ENCODE assay signal across 10 cellular contexts in the genomic region with DNA sequence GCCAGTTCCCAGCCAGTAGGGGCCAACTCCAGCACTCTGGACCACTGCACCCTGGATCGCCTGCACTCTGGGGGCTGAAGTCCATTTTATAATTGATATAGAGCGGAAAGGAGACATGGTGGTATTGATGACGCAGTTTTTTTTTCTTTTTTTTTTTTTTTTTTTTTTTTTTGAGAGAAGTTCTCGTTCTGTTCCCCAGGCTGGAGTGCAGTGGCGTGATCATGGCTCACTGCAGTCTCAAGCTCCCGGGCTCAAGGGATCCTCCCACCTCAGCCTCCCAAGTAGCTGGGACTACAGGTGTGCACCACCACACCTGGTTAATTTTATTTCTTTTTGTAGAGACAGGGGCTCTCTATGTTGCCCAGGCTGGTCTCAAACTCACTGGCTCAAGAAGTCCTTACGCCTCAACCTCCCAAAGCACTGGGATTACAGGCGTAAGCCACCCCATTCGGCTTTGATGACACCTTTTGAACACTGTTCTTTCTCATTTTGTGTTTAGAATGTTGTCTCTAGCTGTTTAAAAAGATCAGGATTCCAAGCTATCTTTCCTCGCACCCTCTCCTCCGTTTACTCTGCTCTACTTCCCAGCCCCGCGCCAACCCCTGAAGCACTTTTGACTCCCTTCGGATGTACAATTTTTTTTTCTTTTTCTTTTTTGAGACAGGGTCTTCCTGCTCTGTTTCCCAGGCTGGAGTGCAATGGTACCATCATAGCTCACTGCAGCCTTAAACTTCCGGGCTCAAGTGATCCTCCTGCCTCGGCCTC. TPM values are rescaled to one million over a fixed set of nuclear protein-coding genes. Genes with fewer than 3 reads are reported as not detected.
DNase-seq lines count a peak whose midpoint lies in the region; ATAC-seq and TF ChIP-seq lines count a peak whose summit lies in the region.
"Had no signal": no experiment of that assay in that cellular context is flagged by ENCODE, and none has a peak within 500 bp of the region (broad histone marks: within the 10 kb centered on the region; RNA-seq: fewer than 3 reads in every experiment).

No MANE protein-coding gene starts in this region.

- TF ChIP-seq CTCF in coronary artery (IDR thresholded peaks at IDR 0.05): no peak
- no peak for TF ChIP-seq CTCF in natural killer cell (IDR thresholded peaks at IDR 0.05)

- no peaks in the 10 kb centered on the region for H3K27me3 Mint-ChIP-seq in natural killer cell (ENCODE audit: low read depth in 2 of 2)

- H3K36me3 Mint-ChIP-seq in natural killer cell: no peaks in the 10 kb centered on the region

- H3K4me2 ChIP-seq in BLaER1: peak overlapping the region; percentile 85

- peak overlapping the region; percentile 94 for H3K27ac ChIP-seq in BLaER1
- peak overlapping the region in 1 of 2 donors; percentile 91 for H3K27ac ChIP-seq in coronary artery

- no peaks in the 10 kb centered on the region for H4K20me1 ChIP-seq in BLaER1

- peak overlapping the region; percentile 93 to 95 for H3K27ac Mint-ChIP-seq in natural killer cell

- H3K4me1 ChIP-seq in BLaER1: peaks cover 77% of the 10 kb centered on the region

- H3K4me1 Mint-ChIP-seq in natural killer cell: peaks cover 22 to 38% of the 10 kb centered on the region in 2 donors

- H3K36me3 ChIP-seq in BLaER1: peaks cover 5% of the 10 kb centered on the region; the same call in 1 of the 2 replicates

- H3K4me3 ChIP-seq in BLaER1 (peak overlapping the region; percentile 62), coronary artery (peak overlapping the region; percentile 67)

- no peaks in the 10 kb centered on the region for H3K9me3 Mint-ChIP-seq in natural killer cell

- no peaks in the 10 kb centered on the region for H3K27me3 ChIP-seq in BLaER1

- ATAC-seq in HG02973 (IDR thresholded peaks at IDR 0.05; ENCODE audit: unreplicated experiment) (peak; percentile 1), natural killer cell (peak in 2 of 3 donors; percentile 9 to 10), HG02610 (IDR thresholded peaks at IDR 0.05; ENCODE audit: unreplicated experiment) (no peak)

- H3K4me3 Mint-ChIP-seq in natural killer cell: peak overlapping the region; percentile 93

- H3K9ac ChIP-seq in BLaER1: peak overlapping the region; percentile 81

- no peaks in the 10 kb centered on the region for H3K9me3 ChIP-seq in BLaER1

- intact Hi-C loops in natural killer cell (cut with micrococcal nuclease): no loop called here

- DNase-seq in coronary artery (ENCODE audit: low spot score) (no peak), natural killer cell (no peak), NCI-H69 (lab: John Stamatoyannopoulos, UW) (no peak), kidney glomerular epithelial cell (lab: John Stamatoyannopoulos, UW) (no peak), RKO (ENCODE audit: low spot score) (no peak)
- DNase-seq: DMS 273 treated with DMSO at 0.1 percent for 48 hours had no signal

RNA-seq across cellular contexts. Expression of a gene that starts 1.0 kb away (rescaled TPM):
- 10 to 100 TPM; 37.9 to 73.9 (median 42.6) TPM for total RNA-seq in natural killer cell

RNA-seq across cellular contexts. Expression of a gene that starts 46.2 kb away (rescaled TPM):
- total RNA-seq in natural killer cell: under 1 TPM in 1 of 3 donors, not detected in 2; 0.48 TPM
- total RNA-seq: NCI-H460 had no signal
